13 cellular contexts compared by ENCODE assay signal in the genomic region with DNA sequence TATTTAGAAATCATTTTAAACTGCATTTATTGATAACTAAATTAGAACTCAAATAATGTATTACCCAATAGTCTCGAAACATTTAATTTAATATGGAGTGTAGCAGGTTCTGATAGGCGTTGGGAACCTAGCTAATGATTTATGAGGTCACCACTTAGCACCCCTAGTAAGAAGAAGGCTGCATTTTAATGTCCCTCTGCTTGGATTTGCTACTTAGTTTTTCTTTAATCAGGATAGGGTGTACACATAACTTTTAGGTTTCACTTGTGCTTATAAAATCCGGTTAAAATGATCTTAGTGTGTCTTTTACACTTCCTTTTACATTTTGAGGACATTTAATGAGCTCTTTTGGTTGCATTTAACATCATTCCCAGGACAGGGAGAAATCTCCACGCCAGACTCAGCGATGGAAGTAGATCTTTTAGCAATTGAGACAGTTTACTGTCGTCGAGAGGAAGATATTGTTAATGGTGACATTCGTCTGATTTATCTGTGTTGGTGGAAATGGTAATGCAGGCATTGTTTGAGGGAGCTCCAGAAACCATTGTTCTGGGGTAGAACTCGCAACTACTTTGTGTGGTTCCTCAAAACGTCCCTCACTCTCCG. TPM values are rescaled to one million over a fixed set of nuclear protein-coding genes. Genes with fewer than 3 reads are reported as not detected.
DNase-seq lines count a peak whose midpoint lies in the region; ATAC-seq and TF ChIP-seq lines count a peak whose summit lies in the region.
"Had no signal": no experiment of that assay in that cellular context is flagged by ENCODE, and none has a peak within 500 bp of the region (broad histone marks: within the 10 kb centered on the region; RNA-seq: fewer than 3 reads in every experiment).

No MANE protein-coding gene starts in this region.

- H2BK5ac ChIP-seq in mesendoderm (ENCODE audit: low read length), result no peak overlapping the region

- peaks cover 45% of the 10 kb centered on the region for H3K36me3 Mint-ChIP-seq in CD4-positive, alpha-beta T cell (ENCODE audit: low read depth)
- H3K36me3 Mint-ChIP-seq in HFFc6 (ENCODE audit: low read depth), result peaks cover 92% of the 10 kb centered on the region
- peaks cover 24% of the 10 kb centered on the region for H3K36me3 Mint-ChIP-seq in activated naive CD8-positive, alpha-beta T cell treated with anti-CD3 and anti-CD28 coated beads, Interleukin-2, amount 50 U/mL, for 24 hours (ENCODE audit: low read depth)

- peak overlapping the region; percentile 81 for H3K4me3 Mint-ChIP-seq in CD4-positive, alpha-beta T cell
- peak overlapping the region; percentile 99 for H3K4me3 Mint-ChIP-seq in HFFc6
- no peak overlapping the region for H3K4me3 Mint-ChIP-seq in activated naive CD8-positive, alpha-beta T cell treated with anti-CD3 and anti-CD28 coated beads, Interleukin-2, amount 50 U/mL, for 24 hours
- H3K4me3 Mint-ChIP-seq: activated T-cell treated with anti-CD3 and anti-CD28 coated beads, Interleukin-2, amount 50 U/mL, for 4 hours had no signal

- no peak overlapping the region for H4K5ac ChIP-seq in mesendoderm (ENCODE audit: low read length)

- H2BK120ac ChIP-seq in mesendoderm (ENCODE audit: low read depth, low read length), result no peak overlapping the region

- H3K9me3 ChIP-seq in CD4-positive, alpha-beta T cell (ENCODE audit: control insufficient read depth, low read length), result peaks cover 37% of the 10 kb centered on the region
- peaks cover 0 to 12% (median 5%) of the 10 kb centered on the region in 4 donors for H3K9me3 ChIP-seq in upper lobe of left lung

- peak overlapping the region; percentile 87 for H3K56ac ChIP-seq in mesendoderm (ENCODE audit: low read length)

- H3K4me2 ChIP-seq in mesendoderm (ENCODE audit: low read length), result no peak overlapping the region

- peaks cover 77% of the 10 kb centered on the region for H3K27me3 Mint-ChIP-seq in CD4-positive, alpha-beta T cell
- H3K27me3 Mint-ChIP-seq in HFFc6 (ENCODE audit: insufficient read depth), result peaks cover 22% of the 10 kb centered on the region
- peaks cover 82% of the 10 kb centered on the region for H3K27me3 Mint-ChIP-seq in activated naive CD8-positive, alpha-beta T cell treated with anti-CD3 and anti-CD28 coated beads, Interleukin-2, amount 50 U/mL, for 24 hours

- H2BK15ac ChIP-seq in mesendoderm (replicated peaks; ENCODE audit: low read depth), result no peak overlapping the region

- peaks cover 3% of the 10 kb centered on the region for H3K79me1 ChIP-seq in mesendoderm (ENCODE audit: low read length)

- H3K4me3 ChIP-seq in mesendoderm (ENCODE audit: low read length) (no peak overlapping the region), upper lobe of left lung (no peak overlapping the region)

- peaks cover 55% of the 10 kb centered on the region for H3K27me3 ChIP-seq in CD4-positive, alpha-beta T cell (ENCODE audit: control insufficient read depth, insufficient read depth, low read length)
- H3K27me3 ChIP-seq in mesendoderm (ENCODE audit: insufficient read depth, low read length, poor library complexity) (peaks cover 3% of the 10 kb centered on the region), upper lobe of left lung (peaks cover 3 to 59% (median 39%) of the 10 kb centered on the region in 4 donors)

- H3K4ac ChIP-seq in mesendoderm (ENCODE audit: low read depth, low read length), result no peak overlapping the region

- TF ChIP-seq POLR2A in upper lobe of left lung (IDR thresholded peaks at IDR 0.05), result no peak

- H3K23ac ChIP-seq in mesendoderm (ENCODE audit: low read length), result no peak overlapping the region

- intact Hi-C loops in CD4-positive, alpha-beta T cell (cut with DNase I, micrococcal nuclease), result loop anchor here in 1 of 2 experiments (10.0 kb wide), 2 partner anchors 426 to 686 kb away; a partner anchor contains a TSS

- no CpG with 5 or more reads among the region's 11 CpGs for WGBS in mesendoderm (ENCODE audit: extremely low coverage, insufficient coverage, low lambda C conversion rate)
- WGBS in upper lobe of left lung, 2 donors, result 20 to 21% methylated on average over 11 of the region's 11 CpGs

- POLR2A ChIA-PET in CD4-positive, alpha-beta T cell (lab: Charles Lee), result no interaction called here

- H2AK5ac ChIP-seq in mesendoderm (ENCODE audit: low read length), result no peak overlapping the region

- H3K4me1 ChIP-seq in mesendoderm (ENCODE audit: control insufficient read depth, low read depth, low read length), result no peaks in the 10 kb centered on the region
- peaks cover 29 to 46% (median 34%) of the 10 kb centered on the region in 4 donors for H3K4me1 ChIP-seq in upper lobe of left lung

- H3K36me3 ChIP-seq in mesendoderm (ENCODE audit: control insufficient read depth, insufficient read depth, low read length) (no peaks in the 10 kb centered on the region), upper lobe of left lung (no peaks in the 10 kb centered on the region)

- no peak overlapping the region for H3K27ac ChIP-seq in CD4-positive, alpha-beta T cell (ENCODE audit: low read depth, low read length)
- H3K27ac ChIP-seq in mesendoderm (ENCODE audit: low read depth, low read length) (no peak overlapping the region), upper lobe of left lung (no peak overlapping the region)

- H4K8ac ChIP-seq in mesendoderm (ENCODE audit: low read depth, low read length), result no peak overlapping the region

- peak overlapping the region; percentile 53 for H3K27ac Mint-ChIP-seq in CD4-positive, alpha-beta T cell
- H3K27ac Mint-ChIP-seq in HFFc6, result peak overlapping the region; percentile 99
- peak overlapping the region; percentile 28 for H3K27ac Mint-ChIP-seq in activated naive CD8-positive, alpha-beta T cell treated with anti-CD3 and anti-CD28 coated beads, Interleukin-2, amount 50 U/mL, for 24 hours

- TF ChIP-seq CTCF in CD4-positive, alpha-beta T cell (IDR thresholded peaks at IDR 0.05), result no peak
- TF ChIP-seq CTCF in HFFc6 (IDR thresholded peaks at IDR 0.05) (no peak), upper lobe of left lung (IDR thresholded peaks at IDR 0.05) (no peak)

- peaks cover 24% of the 10 kb centered on the region for H3K79me2 ChIP-seq in mesendoderm (ENCODE audit: control insufficient read depth, insufficient read depth, low read length)

- TF ChIP-seq EP300 in upper lobe of left lung (IDR thresholded peaks at IDR 0.05), result no peak

- H3K9ac ChIP-seq in mesendoderm (ENCODE audit: low read length), result peak overlapping the region; percentile 58

- H3K18ac ChIP-seq in mesendoderm (ENCODE audit: low read length), result peak overlapping the region; percentile 4

- H3K9me3 Mint-ChIP-seq in CD4-positive, alpha-beta T cell, result peaks cover 32% of the 10 kb centered on the region
- peaks cover 10% of the 10 kb centered on the region for H3K9me3 Mint-ChIP-seq in HFFc6
- peaks cover 28% of the 10 kb centered on the region for H3K9me3 Mint-ChIP-seq in activated naive CD8-positive, alpha-beta T cell treated with anti-CD3 and anti-CD28 coated beads, Interleukin-2, amount 50 U/mL, for 24 hours

- CTCF ChIA-PET in CD4-positive, alpha-beta T cell (lab: Charles Lee), result interaction anchor here (1.4 kb wide), 1 partner anchor 20 kb away, joined by 3 read pairs; no protein-coding TSS in a partner anchor

- no peak for ATAC-seq in CD4-positive, alpha-beta T cell (ENCODE audit: poor library complexity)
- no peak for ATAC-seq in activated naive CD8-positive, alpha-beta T cell treated with anti-CD3 and anti-CD28 coated beads, Interleukin-2, amount 50 U/mL, for 24 hours
- ATAC-seq in upper lobe of left lung (ENCODE audit: low FRiP score in 2 of 2) (no peak), GM18873 (IDR thresholded peaks at IDR 0.05; ENCODE audit: low FRiP score, unreplicated experiment) (no peak)
- ATAC-seq: activated T-cell treated with anti-CD3 and anti-CD28 coated beads, Interleukin-2, amount 50 U/mL, for 4 hours; stimulated activated naive CD8-positive, alpha-beta T cell treated with anti-CD3 and anti-CD28 coated beads, Interleukin-15, Interleukin-2, amounts not matched to agents 100 U/mL and 50 U/mL, for 24 hours had no signal

- peaks cover 39% of the 10 kb centered on the region for H3K4me1 Mint-ChIP-seq in CD4-positive, alpha-beta T cell (ENCODE audit: low read depth)
- peaks cover 39% of the 10 kb centered on the region for H3K4me1 Mint-ChIP-seq in HFFc6 (ENCODE audit: low read depth)
- H3K4me1 Mint-ChIP-seq in activated naive CD8-positive, alpha-beta T cell treated with anti-CD3 and anti-CD28 coated beads, Interleukin-2, amount 50 U/mL, for 24 hours, result peaks cover 43% of the 10 kb centered on the region

- DNase-seq in CD4-positive, alpha-beta T cell, result no peak
- DNase-seq in HFFc6 (no peak), mesendoderm (peak; percentile 35), upper lobe of left lung (no peak), cerebellum (ENCODE audit: low spot score) (no peak), foreskin melanocyte (no peak)
- no peak for DNase-seq in activated naive CD8-positive, alpha-beta T cell treated with anti-CD3 and anti-CD28 coated beads, Interleukin-2, amount 50 U/mL, for 24 hours
- DNase-seq: activated T-cell treated with anti-CD3 and anti-CD28 coated beads, Interleukin-2, amount 50 U/mL, for 4 hours; Karpas-422; NCI-H526 treated with DMSO at 0.1 percent for 48 hours; stimulated activated naive CD8-positive, alpha-beta T cell treated with anti-CD3 and anti-CD28 coated beads, Interleukin-15, Interleukin-2, amounts not matched to agents 100 U/mL and 50 U/mL, for 24 hours; T-helper 9 cell had no signal

RNA-seq across cellular contexts. Expression of a gene that starts 5.6 kb away (rescaled TPM):
- under 1 TPM in 1 of 2 experiments, not detected in 1; 0.16 TPM for total RNA-seq in CD4-positive, alpha-beta T cell
- 10 to 100 TPM; 64.1 to 89.0 (median 83.8) TPM for total RNA-seq in HFFc6 (2021; fragmentation: NEBNext Ultra II Directional; extraction: Animal tissue kit (Norgen Biotek cat#: 25700))
- polyA plus RNA-seq in mesendoderm (2013, experiment 1 of 2), result 3.0 TPM
- 2.7 TPM for polyA plus RNA-seq in mesendoderm (2013, experiment 2 of 2)
- total RNA-seq in upper lobe of left lung (1 to 10 TPM in 4 of 6 donors, under 1 TPM in 1, not detected in 1; 0.69 to 7.8 (median 1.1) TPM), cerebellum (17.1 TPM)

Comparison
In these comparisons a context has a peak if more than half of its experiments do, and no peak if none do; other contexts are left out.
1. H3K27ac Mint-ChIP-seq: peak in every context shown above with its lines; median percentile 99 in HFFc6; 53 in CD4-positive, alpha-beta T cell; 28 in activated naive CD8-positive, alpha-beta T cell treated with anti-CD3 and anti-CD28 coated beads, Interleukin-2, amount 50 U/mL, for 24 hours.